In genomic region chr18:3494245-3494526, GRCh38 we compare ENCODE assay signal across 18 cellular contexts. TPM values are rescaled to one million over a fixed set of nuclear protein-coding genes. Genes with fewer than 3 reads are reported as not detected.
DNase-seq lines count a peak whose midpoint lies in the region; ATAC-seq lines count a peak whose summit lies in the region.
"Had no signal": no experiment of that assay in that cellular context is flagged by ENCODE, and none has a peak within 500 bp of the region (broad histone marks: within the 10 kb centered on the region; RNA-seq: fewer than 3 reads in every experiment).

No MANE protein-coding gene starts in this region.

- 0 out of 2 replicates have a peak overlapping the region, but pooled peaks have one; percentile 34 for H3K4me2 ChIP-seq in BLaER1
- H3K4me2 ChIP-seq: A549 had no signal

- no peak for ATAC-seq in naive B cell (ENCODE audit: low read depth in 2 of 2)
- ATAC-seq: A549, HCT116 had no signal

- peaks cover 22 to 31% (median 28%) of the 10 kb centered on the region in 3 donors for H3K4me1 Mint-ChIP-seq in IgD-negative memory B cell
- peaks cover 25 to 38% (median 35%) of the 10 kb centered on the region in 3 donors for H3K4me1 Mint-ChIP-seq in naive B cell
- peaks cover 13% of the 10 kb centered on the region for H3K4me1 Mint-ChIP-seq in activated T-cell treated with anti-CD3 and anti-CD28 coated beads, Interleukin-2, amount 50 U/mL, for 24 hours (ENCODE audit: low read depth)

- no peaks in the 10 kb centered on the region for H3K36me3 ChIP-seq in BLaER1
- H3K36me3 ChIP-seq: SJCRH30 had no signal

- no peak overlapping the region for H3K27ac ChIP-seq in BLaER1
- H3K27ac ChIP-seq in caudate nucleus (ENCODE audit: low read depth, low read length): peak overlapping the region; percentile 14
- H3K27ac ChIP-seq: A549, SJCRH30 had no signal

- peaks cover 17% of the 10 kb centered on the region for H3K27me3 ChIP-seq in BLaER1
- H3K27me3 ChIP-seq: SJCRH30 had no signal

- peaks cover 22% of the 10 kb centered on the region for H3K4me1 ChIP-seq in BLaER1
- H3K4me1 ChIP-seq: A549, SJCRH30 had no signal

- H4K20me1 ChIP-seq in BLaER1: no peaks in the 10 kb centered on the region

- H3K27ac Mint-ChIP-seq in IgD-negative memory B cell: peak overlapping the region in 2 of 3 donors; percentile 39 to 92
- H3K27ac Mint-ChIP-seq in naive B cell: peak overlapping the region; percentile 52 to 93 (median 88)
- no peak overlapping the region for H3K27ac Mint-ChIP-seq in activated T-cell treated with anti-CD3 and anti-CD28 coated beads, Interleukin-2, amount 50 U/mL, for 24 hours

- no peak overlapping the region for H3K9ac ChIP-seq in BLaER1

- H3K9me3 ChIP-seq in BLaER1: no peaks in the 10 kb centered on the region
- H3K9me3 ChIP-seq: A549, SJCRH30 had no signal

- H3K27me3 Mint-ChIP-seq in IgD-negative memory B cell: peaks cover 6% of the 10 kb centered on the region
- H3K27me3 Mint-ChIP-seq in naive B cell: peaks cover 7 to 14% (median 9%) of the 10 kb centered on the region in 3 donors
- peaks cover 36% of the 10 kb centered on the region for H3K27me3 Mint-ChIP-seq in activated T-cell treated with anti-CD3 and anti-CD28 coated beads, Interleukin-2, amount 50 U/mL, for 24 hours

- H3K36me3 Mint-ChIP-seq in IgD-negative memory B cell: peaks cover 5% of the 10 kb centered on the region
- H3K36me3 Mint-ChIP-seq in naive B cell: no peaks in the 10 kb centered on the region
- H3K36me3 Mint-ChIP-seq in activated T-cell treated with anti-CD3 and anti-CD28 coated beads, Interleukin-2, amount 50 U/mL, for 24 hours (ENCODE audit: low read depth): no peaks in the 10 kb centered on the region

- DNase-seq in caudate nucleus (lab: John Stamatoyannopoulos, UW): no peak
- no peak for DNase-seq in naive B cell
- DNase-seq in Kasumi-1 (lab: John Stamatoyannopoulos, UW): no peak
- DNase-seq in NCI-H2227 treated with DMSO at 0.1 percent for 48 hours (lab: John Stamatoyannopoulos, UW): no peak
- DNase-seq in RPMI8226: no peak
- no peak for DNase-seq in activated T-cell treated with anti-CD3 and anti-CD28 coated beads, Interleukin-2, amount 50 U/mL, for 24 hours
- DNase-seq: COR-L47; MM.1S; NCI-H1092 treated with DMSO at 0.1 percent for 48 hours; NCI-H1694; NCI-H345; NCI-H526 treated with DMSO at 0.1 percent for 48 hours; NK-92 treated with Interleukin-12 subunit alpha and Interleukin-12 subunit beta, amount 100 ng/mL, for 24 hours; SJCRH30 had no signal

- H3K9me3 Mint-ChIP-seq in IgD-negative memory B cell: no peaks in the 10 kb centered on the region
- H3K9me3 Mint-ChIP-seq in naive B cell: peaks cover 0 to 2% (median 0%) of the 10 kb centered on the region in 7 donors
- H3K9me3 Mint-ChIP-seq in activated T-cell treated with anti-CD3 and anti-CD28 coated beads, Interleukin-2, amount 50 U/mL, for 24 hours: no peaks in the 10 kb centered on the region

- H3K4me3 Mint-ChIP-seq in IgD-negative memory B cell (peak overlapping the region; percentile 80 to 94 (median 84)), naive B cell (peak overlapping the region; percentile 61 to 90 (median 82))
- no peak overlapping the region for H3K4me3 Mint-ChIP-seq in activated T-cell treated with anti-CD3 and anti-CD28 coated beads, Interleukin-2, amount 50 U/mL, for 24 hours

- H3K4me3 ChIP-seq in BLaER1: no peak overlapping the region
- H3K4me3 ChIP-seq: A549, SJCRH30 had no signal

RNA-seq across cellular contexts. Expression of gene TGIF1, which starts 44.2 kb away (rescaled TPM):
- polyA plus RNA-seq in IgD-negative memory B cell: 38.7 TPM
- polyA plus RNA-seq in naive B cell (ENCODE audit: low read depth in 6 of 6): 100 to 1,000 TPM in 1 of 6 donors, 10 to 100 TPM in 5; 34.1 to 114 (median 46.4) TPM
